ENCODE assay signal across 8 cellular contexts in the genomic region with DNA sequence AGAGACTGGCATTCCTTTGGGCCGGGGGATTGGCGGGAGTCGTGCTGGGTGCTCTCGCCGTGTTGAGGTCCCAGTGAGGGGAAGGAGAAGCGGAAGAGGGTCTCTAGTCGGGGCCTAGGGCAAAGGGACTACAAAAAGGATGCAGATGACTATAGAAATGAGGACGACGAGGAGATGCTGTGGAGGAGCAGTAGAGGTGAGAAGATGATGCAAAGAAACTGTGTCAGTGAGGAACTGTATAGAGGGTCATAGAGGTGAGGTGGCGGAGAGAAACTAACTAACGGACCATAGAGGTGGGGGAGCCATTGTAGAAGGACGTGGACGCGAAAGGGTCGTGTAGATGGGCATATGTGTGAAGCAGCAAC. TPM values are rescaled to one million over a fixed set of nuclear protein-coding genes. Genes with fewer than 3 reads are reported as not detected.
DNase-seq lines count a peak whose midpoint lies in the region; ATAC-seq and TF ChIP-seq lines count a peak whose summit lies in the region.

No MANE protein-coding gene starts in this region.

- 1 to 3% methylated on average over 15 of the region's 15 CpGs for WGBS in lower leg skin, 2 donors

- POLR2A ChIA-PET in activated naive CD8-positive, alpha-beta T cell treated with anti-CD3 and anti-CD28 coated beads, Interleukin-2, amount 10 ng/mL, durations not matched to agents 7 days and 5 days (lab: Charles Lee) = interaction anchor here (5.1 kb wide), 1 partner anchor 10 kb away, joined by 36 read pairs; the partner anchor contains the start of gene LZTS2

- peak overlapping the region; percentile 76 for H3K4me3 ChIP-seq in lower leg skin (ENCODE audit: low read depth, poor library complexity, severe bottlenecking)
- peak overlapping the region; percentile 76 for H3K4me3 ChIP-seq in upper lobe of right lung

- no peaks in the 10 kb centered on the region for H3K9me3 ChIP-seq in upper lobe of right lung

- H3K27ac ChIP-seq in upper lobe of right lung = peak overlapping the region; percentile 71

- H3K36me3 ChIP-seq in upper lobe of right lung = peaks cover 40% of the 10 kb centered on the region

- CTCF ChIA-PET in activated naive CD4-positive, alpha-beta T cell treated with anti-CD3 and anti-CD28 coated beads for 36 hours (lab: Charles Lee) = interaction anchor here (5.7 kb wide), 1 partner anchor 10 kb away, joined by 33 read pairs; the partner anchor contains the start of gene LZTS2

- no peaks in the 10 kb centered on the region for H3K27me3 ChIP-seq in upper lobe of right lung

- no peak for DNase-seq in activated naive CD4-positive, alpha-beta T cell treated with anti-CD3 and anti-CD28 coated beads for 36 hours
- DNase-seq in activated naive CD4-positive, alpha-beta T cell (lab: John Stamatoyannopoulos, UW) = no peak
- no peak for DNase-seq in activated naive CD8-positive, alpha-beta T cell treated with anti-CD3 and anti-CD28 coated beads, Interleukin-2, amount 10 ng/mL, durations not matched to agents 7 days and 5 days
- no peak for DNase-seq in lower leg skin (ENCODE audit: low spot score in 2 of 2)
- DNase-seq in upper lobe of right lung = no peak
- DNase-seq in OCI-M2 (lab: John Stamatoyannopoulos, UW; ENCODE audit: unreplicated experiment) = no peak
- no peak for DNase-seq in middle frontal gyrus (ENCODE audit: extremely low spot score, low spot score)

- intact Hi-C loops in activated naive CD4-positive, alpha-beta T cell treated with anti-CD3 and anti-CD28 coated beads for 36 hours (cut with micrococcal nuclease) = loop anchor here (1.0 to 2.0 kb wide), 3 partner anchors 10 to 75 kb away; partner anchors contain the start of genes PDZD7, SFXN3 and SLF2
- intact Hi-C loops in lower leg skin (cut with DNase I; ENCODE audit: low total_unique reads) = no loop called here
- intact Hi-C loops in upper lobe of right lung (cut with DNase I) = no loop called here

- H3K4me3 Mint-ChIP-seq in activated naive CD4-positive, alpha-beta T cell treated with anti-CD3 and anti-CD28 coated beads for 36 hours = peak overlapping the region; percentile 91
- H3K4me3 Mint-ChIP-seq in activated naive CD8-positive, alpha-beta T cell treated with anti-CD3 and anti-CD28 coated beads, Interleukin-2, amount 10 ng/mL, durations not matched to agents 7 days and 5 days = peak overlapping the region; percentile 98

- ATAC-seq in activated naive CD8-positive, alpha-beta T cell treated with anti-CD3 and anti-CD28 coated beads, Interleukin-2, amount 10 ng/mL, durations not matched to agents 7 days and 5 days (ENCODE audit: low read depth) = peak; percentile 6
- ATAC-seq in upper lobe of right lung = no peak
- no peak for ATAC-seq in GM18517 (IDR thresholded peaks at IDR 0.05; ENCODE audit: unreplicated experiment)

- no peaks in the 10 kb centered on the region for H3K27me3 Mint-ChIP-seq in activated naive CD4-positive, alpha-beta T cell treated with anti-CD3 and anti-CD28 coated beads for 36 hours (ENCODE audit: low read depth)
- H3K27me3 Mint-ChIP-seq in activated naive CD8-positive, alpha-beta T cell treated with anti-CD3 and anti-CD28 coated beads, Interleukin-2, amount 10 ng/mL, durations not matched to agents 7 days and 5 days = no peaks in the 10 kb centered on the region

- peaks cover 28% of the 10 kb centered on the region for H3K36me3 Mint-ChIP-seq in activated naive CD4-positive, alpha-beta T cell treated with anti-CD3 and anti-CD28 coated beads for 36 hours (ENCODE audit: low read depth)
- peaks cover 19% of the 10 kb centered on the region for H3K36me3 Mint-ChIP-seq in activated naive CD8-positive, alpha-beta T cell treated with anti-CD3 and anti-CD28 coated beads, Interleukin-2, amount 10 ng/mL, durations not matched to agents 7 days and 5 days

- peaks cover 51% of the 10 kb centered on the region for H3K4me1 Mint-ChIP-seq in activated naive CD4-positive, alpha-beta T cell treated with anti-CD3 and anti-CD28 coated beads for 36 hours (ENCODE audit: low read depth)
- H3K4me1 Mint-ChIP-seq in activated naive CD8-positive, alpha-beta T cell treated with anti-CD3 and anti-CD28 coated beads, Interleukin-2, amount 10 ng/mL, durations not matched to agents 7 days and 5 days = peaks cover 18% of the 10 kb centered on the region

- TF ChIP-seq CTCF in lower leg skin (IDR thresholded peaks at IDR 0.05) = no peak
- no peak for TF ChIP-seq CTCF in upper lobe of right lung (IDR thresholded peaks at IDR 0.05)

- H3K9me3 Mint-ChIP-seq in activated naive CD4-positive, alpha-beta T cell treated with anti-CD3 and anti-CD28 coated beads for 36 hours = no peaks in the 10 kb centered on the region
- H3K9me3 Mint-ChIP-seq in activated naive CD8-positive, alpha-beta T cell treated with anti-CD3 and anti-CD28 coated beads, Interleukin-2, amount 10 ng/mL, durations not matched to agents 7 days and 5 days = no peaks in the 10 kb centered on the region

- H3K27ac Mint-ChIP-seq in activated naive CD4-positive, alpha-beta T cell treated with anti-CD3 and anti-CD28 coated beads for 36 hours = peak overlapping the region; percentile 72
- peak overlapping the region; percentile 76 for H3K27ac Mint-ChIP-seq in activated naive CD8-positive, alpha-beta T cell treated with anti-CD3 and anti-CD28 coated beads, Interleukin-2, amount 10 ng/mL, durations not matched to agents 7 days and 5 days

- TF ChIP-seq POLR2A in lower leg skin (IDR thresholded peaks at IDR 0.05) = no peak

- H3K4me1 ChIP-seq in upper lobe of right lung = peaks cover 21% of the 10 kb centered on the region

RNA-seq across cellular contexts. Expression of gene TWNK, which starts 0.3 kb away (rescaled TPM):
- total RNA-seq in activated naive CD4-positive, alpha-beta T cell treated with anti-CD3 and anti-CD28 coated beads for 36 hours = 10 to 100 TPM; 10.4 to 11.4 TPM
- total RNA-seq in activated naive CD8-positive, alpha-beta T cell treated with anti-CD3 and anti-CD28 coated beads, Interleukin-2, amount 10 ng/mL, durations not matched to agents 7 days and 5 days = 10 to 100 TPM; 10.8 to 11.0 TPM
- total RNA-seq in lower leg skin (1 to 10 TPM; 4.2 to 9.2 (median 6.4) TPM), upper lobe of right lung (6.5 TPM)

RNA-seq across cellular contexts. Expression of gene MRPL43, which starts 0.4 kb away (rescaled TPM):
- total RNA-seq in activated naive CD4-positive, alpha-beta T cell treated with anti-CD3 and anti-CD28 coated beads for 36 hours = 10 to 100 TPM; 45.0 to 47.3 TPM
- total RNA-seq in activated naive CD8-positive, alpha-beta T cell treated with anti-CD3 and anti-CD28 coated beads, Interleukin-2, amount 10 ng/mL, durations not matched to agents 7 days and 5 days = 10 to 100 TPM; 55.1 to 57.1 TPM
- total RNA-seq in lower leg skin = 100 to 1,000 TPM in 2 of 4 donors, 10 to 100 TPM in 2; 82.2 to 132 (median 100) TPM
- 60.5 TPM for total RNA-seq in upper lobe of right lung

RNA-seq across cellular contexts. Expression of gene LZTS2, which starts 11.9 kb away (rescaled TPM):
- total RNA-seq in activated naive CD4-positive, alpha-beta T cell treated with anti-CD3 and anti-CD28 coated beads for 36 hours = 1 to 10 TPM; 8.3 to 8.9 TPM
- 10 to 100 TPM; 22.0 to 22.4 TPM for total RNA-seq in activated naive CD8-positive, alpha-beta T cell treated with anti-CD3 and anti-CD28 coated beads, Interleukin-2, amount 10 ng/mL, durations not matched to agents 7 days and 5 days
- total RNA-seq in lower leg skin (10 to 100 TPM; 58.9 to 81.4 (median 71.2) TPM), upper lobe of right lung (50.0 TPM)

RNA-seq across cellular contexts. Expression of gene SEMA4G, which starts 18.4 kb away (rescaled TPM):
- total RNA-seq in activated naive CD4-positive, alpha-beta T cell treated with anti-CD3 and anti-CD28 coated beads for 36 hours = under 1 TPM; 0.48 to 0.59 TPM
- 1 to 10 TPM in 1 of 2 experiments, under 1 TPM in 1; 0.54 to 1.2 TPM for total RNA-seq in activated naive CD8-positive, alpha-beta T cell treated with anti-CD3 and anti-CD28 coated beads, Interleukin-2, amount 10 ng/mL, durations not matched to agents 7 days and 5 days
- total RNA-seq in lower leg skin = 10 to 100 TPM; 15.3 to 31.9 (median 23.6) TPM
- 6.7 TPM for total RNA-seq in upper lobe of right lung

RNA-seq across cellular contexts. Expression of gene PDZD7, which starts 43.3 kb away (rescaled TPM):
- total RNA-seq in activated naive CD4-positive, alpha-beta T cell treated with anti-CD3 and anti-CD28 coated beads for 36 hours = under 1 TPM; 0.37 to 0.62 TPM
- total RNA-seq in activated naive CD8-positive, alpha-beta T cell treated with anti-CD3 and anti-CD28 coated beads, Interleukin-2, amount 10 ng/mL, durations not matched to agents 7 days and 5 days = 1 to 10 TPM; 1.1 to 1.4 TPM
- total RNA-seq in lower leg skin (1 to 10 TPM; 1.5 to 9.0 (median 3.5) TPM), upper lobe of right lung (1.6 TPM)
